ENCODE assay signal across 8 cellular contexts in genomic region chr21:33266784-33267135, GRCh38. TPM values are rescaled to one million over a fixed set of nuclear protein-coding genes. Genes with fewer than 3 reads are reported as not detected.
DNase-seq lines count a peak whose midpoint lies in the region; ATAC-seq and TF ChIP-seq lines count a peak whose summit lies in the region.

No MANE protein-coding gene starts in this region.

- H3K27ac ChIP-seq in C4-2B, result peak overlapping the region; percentile 72
- H3K27ac ChIP-seq in hepatocyte, result peak overlapping the region; percentile 92

- H3K79me2 ChIP-seq in hepatocyte, result peaks cover 14% of the 10 kb centered on the region

- no peaks in the 10 kb centered on the region for H3K27me3 ChIP-seq in hepatocyte

- no peaks in the 10 kb centered on the region for H4K20me1 ChIP-seq in hepatocyte (ENCODE audit: insufficient read depth, poor library complexity, severe bottlenecking)

- no peaks in the 10 kb centered on the region for H3K36me3 ChIP-seq in hepatocyte (replicated peaks; ENCODE audit: insufficient read depth, low read depth)

- H3K9me3 ChIP-seq in hepatocyte (ENCODE audit: low read depth), result no peaks in the 10 kb centered on the region

- peak overlapping the region; percentile 98 for H3K4me3 Mint-ChIP-seq in activated naive CD4-positive, alpha-beta T cell treated with anti-CD3 and anti-CD28 coated beads, Interleukin-2, amount 50 U/mL, for 24 hours

- WGBS in hepatocyte (ENCODE audit: low lambda C conversion rate, missing lambda C conversion rate), result 36% methylated on average over 8 of the region's 8 CpGs

- H3K9me2 ChIP-seq in hepatocyte (replicated peaks; ENCODE audit: insufficient read depth), result no peaks in the 10 kb centered on the region

- peak overlapping the region; percentile 97 for H2AFZ ChIP-seq in hepatocyte

- H3K27me3 Mint-ChIP-seq in activated naive CD4-positive, alpha-beta T cell treated with anti-CD3 and anti-CD28 coated beads, Interleukin-2, amount 50 U/mL, for 24 hours, result no peaks in the 10 kb centered on the region

- TF ChIP-seq CTCF in C4-2B (conservative IDR thresholded peaks at IDR 0.05) (no peak), hepatocyte (IDR thresholded peaks at IDR 0.05; ENCODE audit: poor library complexity) (no peak)

- H3K4me1 Mint-ChIP-seq in activated naive CD4-positive, alpha-beta T cell treated with anti-CD3 and anti-CD28 coated beads, Interleukin-2, amount 50 U/mL, for 24 hours, result peaks cover 55% of the 10 kb centered on the region

- H3K4me2 ChIP-seq in hepatocyte, result peak overlapping the region; percentile 89

- H3K9me3 Mint-ChIP-seq in activated naive CD4-positive, alpha-beta T cell treated with anti-CD3 and anti-CD28 coated beads, Interleukin-2, amount 50 U/mL, for 24 hours, result no peaks in the 10 kb centered on the region

- ATAC-seq in HG03571 (IDR thresholded peaks at IDR 0.05; ENCODE audit: unreplicated experiment), result peak; percentile 10

- H3K27ac Mint-ChIP-seq in activated naive CD4-positive, alpha-beta T cell treated with anti-CD3 and anti-CD28 coated beads, Interleukin-2, amount 50 U/mL, for 24 hours, result peak overlapping the region; percentile 94

- H3K4me1 ChIP-seq in hepatocyte (ENCODE audit: insufficient read depth), result peaks cover 7% of the 10 kb centered on the region

- peak overlapping the region; percentile 95 for H3K4me3 ChIP-seq in hepatocyte

- H3K36me3 Mint-ChIP-seq in activated naive CD4-positive, alpha-beta T cell treated with anti-CD3 and anti-CD28 coated beads, Interleukin-2, amount 50 U/mL, for 24 hours, result peaks cover 18% of the 10 kb centered on the region

- DNase-seq in hepatocyte (ENCODE audit: low spot score) (no peak), AG20443 (ENCODE audit: low spot score) (no peak), iPS-NIHi11 (ENCODE audit: low spot score) (no peak), NCI-H1048 (lab: John Stamatoyannopoulos, UW) (no peak)
- peak; percentile 52 for DNase-seq in stimulated activated CD4-positive, alpha-beta T cell treated with anti-CD3 and anti-CD28 coated beads, Interleukin-15, amount 100 ng/mL, for 24 hours

RNA-seq across cellular contexts. Expression of gene IL10RB, which starts 0.6 kb away (rescaled TPM):
- total RNA-seq in hepatocyte, result 27.1 and 30.2 TPM in 2 replicates
- polyA plus RNA-seq in hepatocyte, result 23.4 and 29.2 TPM in 2 replicates

RNA-seq across cellular contexts. Expression of gene IFNAR2, which starts 37.0 kb away (rescaled TPM):
- 18.2 and 19.9 TPM in 2 replicates for total RNA-seq in hepatocyte
- polyA plus RNA-seq in hepatocyte, result 18.5 and 19.6 TPM in 2 replicates

RNA-seq across cellular contexts. Expression of gene IFNAR1, which starts 58.0 kb away (rescaled TPM):
- total RNA-seq in hepatocyte, result 23.1 and 26.9 TPM in 2 replicates
- 29.0 and 33.4 TPM in 2 replicates for polyA plus RNA-seq in hepatocyte
